ENCODE assay signal across 8 cellular contexts in genomic region chr2:240586198-240586918, GRCh38. TPM values are rescaled to one million over a fixed set of nuclear protein-coding genes. Genes with fewer than 3 reads are reported as not detected.
A peak's percentile ranks its signal among the peaks of the same experiment; 100 is the strongest.
DNase-seq lines count a peak whose midpoint lies in the region; ATAC-seq and TF ChIP-seq lines count a peak whose summit lies in the region.

Gene CAPN10, plus strand, starts transcription at chr2:240586734. Its CDS starts 178 bp downstream, at chr2:240586912.

- ATAC-seq in HG02763 (IDR thresholded peaks at IDR 0.05; ENCODE audit: unreplicated experiment): peak; percentile 66
- peak; percentile 88 for ATAC-seq in activated naive CD8-positive, alpha-beta T cell treated with anti-CD3 and anti-CD28 coated beads, Interleukin-2, amount 50 U/mL, for 24 hours

- H3K9me3 Mint-ChIP-seq in activated naive CD8-positive, alpha-beta T cell treated with anti-CD3 and anti-CD28 coated beads, Interleukin-2, amount 50 U/mL, for 24 hours: no peaks in the 10 kb centered on the region
- no peaks in the 10 kb centered on the region for H3K9me3 Mint-ChIP-seq in type B pancreatic cell

- intact Hi-C loops in cardiac septum (cut with DNase I): loop anchor here (1.0 to 10.0 kb wide), 4 partner anchors 20 to 562 kb away; partner anchors contain the start of genes NDUFA10 and PASK

- H3K27ac Mint-ChIP-seq in activated naive CD8-positive, alpha-beta T cell treated with anti-CD3 and anti-CD28 coated beads, Interleukin-2, amount 50 U/mL, for 24 hours: peak within 1 kb of the TSS; percentile 85
- H3K27ac Mint-ChIP-seq in type B pancreatic cell: peak within 1 kb of the TSS; percentile 94

- H3K36me3 Mint-ChIP-seq in activated naive CD8-positive, alpha-beta T cell treated with anti-CD3 and anti-CD28 coated beads, Interleukin-2, amount 50 U/mL, for 24 hours (ENCODE audit: low read depth): peaks cover 2% of the 10 kb centered on the region
- peaks cover 15% of the 10 kb centered on the region for H3K36me3 Mint-ChIP-seq in type B pancreatic cell

- TF ChIP-seq CTCF in GM12865 (IDR thresholded peaks at IDR 0.05; ENCODE audit: insufficient read depth, low read depth, low read length, missing control alignments): no peak
- no peak for TF ChIP-seq CTCF in type B pancreatic cell (conservative IDR thresholded peaks at IDR 0.05)

- peak; percentile 98 for DNase-seq in GM12865 (ENCODE audit: low read depth)
- peak; percentile 86 for DNase-seq in NCI-H1417 treated with DMSO at 0.1 percent for 48 hours (lab: John Stamatoyannopoulos, UW)
- DNase-seq in SW480 (ENCODE audit: low spot score): peak; percentile 91
- peak; percentile 98 for DNase-seq in activated naive CD8-positive, alpha-beta T cell treated with anti-CD3 and anti-CD28 coated beads, Interleukin-2, amount 50 U/mL, for 24 hours
- DNase-seq in cardiac septum (ENCODE audit: low spot score): peak; percentile 99
- DNase-seq in pons (ENCODE audit: low spot score): peak; percentile 95
- DNase-seq in type B pancreatic cell (ENCODE audit: extremely low spot score, unreplicated experiment): peak; percentile 97

- peak within 1 kb of the TSS; percentile 93 for H3K4me3 Mint-ChIP-seq in activated naive CD8-positive, alpha-beta T cell treated with anti-CD3 and anti-CD28 coated beads, Interleukin-2, amount 50 U/mL, for 24 hours
- peak within 1 kb of the TSS; percentile 98 for H3K4me3 Mint-ChIP-seq in type B pancreatic cell

- H3K4me1 Mint-ChIP-seq in activated naive CD8-positive, alpha-beta T cell treated with anti-CD3 and anti-CD28 coated beads, Interleukin-2, amount 50 U/mL, for 24 hours: peaks cover 34% of the 10 kb centered on the region
- H3K4me1 Mint-ChIP-seq in type B pancreatic cell (ENCODE audit: unreplicated experiment): peaks cover 28% of the 10 kb centered on the region

- H3K27me3 Mint-ChIP-seq in activated naive CD8-positive, alpha-beta T cell treated with anti-CD3 and anti-CD28 coated beads, Interleukin-2, amount 50 U/mL, for 24 hours: no peaks in the 10 kb centered on the region
- no peaks in the 10 kb centered on the region for H3K27me3 Mint-ChIP-seq in type B pancreatic cell

- peak within 1 kb of the TSS; percentile 67 for H3K4me3 ChIP-seq in GM12865 (ENCODE audit: low read depth, low read length)

RNA-seq across cellular contexts. Expression of gene CAPN10, which starts in this region (rescaled TPM):
- 24.3 TPM for total RNA-seq in cardiac septum
- total RNA-seq in type B pancreatic cell (ENCODE audit: low replicate concordance): 36.3 and 55.2 TPM in 2 replicates

Comparison
In these comparisons a context has a peak if more than half of its experiments do, and no peak if none do; other contexts are left out.
1. Peak in every context shown above with its lines: DNase-seq, ATAC-seq and H3K4me3 ChIP-seq.